ENCODE assay signal across 8 cellular contexts in the genomic region with DNA sequence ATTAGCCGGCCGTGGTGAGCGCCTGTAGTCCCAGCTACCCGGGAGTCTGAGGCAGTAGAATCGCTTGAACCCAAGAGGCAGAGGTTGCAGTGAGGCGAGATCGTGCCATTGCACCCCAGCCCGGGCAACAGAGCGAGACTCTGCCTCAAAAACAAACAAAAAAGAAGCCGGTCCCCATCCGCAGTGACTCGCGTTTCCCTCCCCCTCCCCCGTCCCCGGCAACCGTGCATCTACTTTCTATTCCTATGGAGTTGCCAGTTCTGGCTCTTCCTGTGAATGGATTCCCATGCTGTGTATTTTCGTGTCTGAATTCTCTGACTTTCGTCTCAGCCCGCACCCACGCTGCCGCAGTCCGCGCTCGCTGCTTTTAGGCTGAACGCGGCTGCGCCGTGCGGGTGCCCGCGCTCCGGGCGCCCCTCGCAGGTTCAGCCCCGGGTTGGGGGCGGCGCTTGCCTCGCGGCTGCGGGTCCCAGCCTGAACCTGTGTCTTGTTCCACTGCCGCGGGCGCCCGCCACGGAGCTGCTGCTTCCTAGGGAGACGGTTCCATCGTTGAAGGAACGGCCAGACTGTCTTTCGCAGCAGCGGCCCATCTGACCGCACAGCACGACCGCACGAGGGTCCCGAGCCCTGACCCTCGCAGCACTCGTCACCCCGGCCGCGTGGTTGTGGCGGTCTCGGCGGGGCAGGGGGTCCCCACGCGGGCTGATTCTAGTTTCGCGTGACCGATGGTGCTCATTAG. TPM values are rescaled to one million over a fixed set of nuclear protein-coding genes. Genes with fewer than 3 reads are reported as not detected.
DNase-seq lines count a peak whose midpoint lies in the region; ATAC-seq and TF ChIP-seq lines count a peak whose summit lies in the region.

No MANE protein-coding gene starts in this region.

- no peaks in the 10 kb centered on the region for H3K9me3 Mint-ChIP-seq in activated naive CD8-positive, alpha-beta T cell (ENCODE audit: low read depth)

- peaks cover 28% of the 10 kb centered on the region for H3K36me3 ChIP-seq in KOPT-K1 (ENCODE audit: insufficient read depth, low read length)
- H3K36me3 ChIP-seq in SK-N-MC (ENCODE audit: insufficient read depth, low read length): peaks cover 29% of the 10 kb centered on the region
- H3K36me3 ChIP-seq in left ventricle myocardium inferior: peaks cover 27% of the 10 kb centered on the region

- H3K27me3 ChIP-seq in left ventricle myocardium inferior (ENCODE audit: low read depth): no peaks in the 10 kb centered on the region

- DNase-seq in DMS 273 treated with DMSO at 0.1 percent for 48 hours (lab: John Stamatoyannopoulos, UW) (peak; percentile 48), SK-N-MC (ENCODE audit: low read depth, low spot score) (no peak), left ventricle myocardium inferior (no peak), retinal pigment epithelial cell (ENCODE audit: low read depth) (no peak)

- H3K36me3 Mint-ChIP-seq in activated naive CD8-positive, alpha-beta T cell: no peaks in the 10 kb centered on the region

- peaks cover 37% of the 10 kb centered on the region for H3K4me1 Mint-ChIP-seq in activated naive CD8-positive, alpha-beta T cell (ENCODE audit: low read depth)

- peak overlapping the region; percentile 76 for H3K9ac ChIP-seq in SK-N-MC (ENCODE audit: insufficient read length)

- no peaks in the 10 kb centered on the region for H3K27me3 Mint-ChIP-seq in activated naive CD8-positive, alpha-beta T cell

- H3K4me3 Mint-ChIP-seq in activated naive CD8-positive, alpha-beta T cell: peak overlapping the region; percentile 91

- H3K4me1 ChIP-seq in left ventricle myocardium inferior: peaks cover 48% of the 10 kb centered on the region

- H3K4me3 ChIP-seq in SK-N-MC (peak overlapping the region; percentile 91), left ventricle myocardium inferior (peak overlapping the region; percentile 81), retinal pigment epithelial cell (ENCODE audit: low read length) (peak overlapping the region; percentile 57)

- intact Hi-C loops in left ventricle myocardium inferior (cut with micrococcal nuclease): loop anchor here (10.0 kb wide), 1 partner anchor 290 kb away; no protein-coding TSS in a partner anchor

- TF ChIP-seq CTCF in left ventricle myocardium inferior (IDR thresholded peaks at IDR 0.05; ENCODE audit: borderline replicate concordance) (no peak), retinal pigment epithelial cell (conservative IDR thresholded peaks at IDR 0.05; ENCODE audit: low read depth, low read length) (no peak)

- H3K9me3 ChIP-seq in KOPT-K1 (ENCODE audit: insufficient read depth, low read length, poor library complexity, severe bottlenecking): no peaks in the 10 kb centered on the region
- H3K9me3 ChIP-seq in SK-N-MC (ENCODE audit: low read depth, low read length): no peaks in the 10 kb centered on the region
- H3K9me3 ChIP-seq in left ventricle myocardium inferior (replicated peaks): no peaks in the 10 kb centered on the region

- H3K27ac ChIP-seq in KOPT-K1 (ENCODE audit: low read depth, low read length, poor library complexity, severe bottlenecking): peak overlapping the region; percentile 83
- peak overlapping the region; percentile 88 for H3K27ac ChIP-seq in SK-N-MC
- peak overlapping the region; percentile 92 for H3K27ac ChIP-seq in left ventricle myocardium inferior (replicated peaks)

- peak overlapping the region; percentile 96 for H3K27ac Mint-ChIP-seq in activated naive CD8-positive, alpha-beta T cell

- ATAC-seq in GM19395 (IDR thresholded peaks at IDR 0.05; ENCODE audit: unreplicated experiment): no peak
- no peak for ATAC-seq in HG03469 (IDR thresholded peaks at IDR 0.05; ENCODE audit: unreplicated experiment)

RNA-seq across cellular contexts. Expression of a gene that starts 1.1 kb away (rescaled TPM):
- total RNA-seq in left ventricle myocardium inferior: 9.8 TPM

RNA-seq across cellular contexts. Expression of a gene that starts 9.4 kb away (rescaled TPM):
- total RNA-seq in left ventricle myocardium inferior: 19.2 TPM

RNA-seq across cellular contexts. Expression of a gene that starts 21.7 kb away (rescaled TPM):
- 2.1 TPM for total RNA-seq in left ventricle myocardium inferior
